17 cellular contexts compared by ENCODE assay signal in genomic region chr1:111734426-111734825, GRCh38. TPM values are rescaled to one million over a fixed set of nuclear protein-coding genes. Genes with fewer than 3 reads are reported as not detected.
A peak's percentile ranks its signal among the peaks of the same experiment; 100 is the strongest.
DNase-seq lines count a peak whose midpoint lies in the region; TF ChIP-seq lines count a peak whose summit lies in the region.
"Had no signal": no experiment of that assay in that cellular context is flagged by ENCODE, and none has a peak within 500 bp of the region (broad histone marks: within the 10 kb centered on the region; RNA-seq: fewer than 3 reads in every experiment).

No MANE protein-coding gene starts in this region.

- H3K9me3 Mint-ChIP-seq in activated CD4-positive, alpha-beta T cell treated with anti-CD3 and anti-CD28 coated beads, Interleukin-2, amount 10 ng/mL, durations not matched to agents 24 days and 14 days: no peaks in the 10 kb centered on the region

- TF ChIP-seq CTCF in RWPE1 (conservative IDR thresholded peaks at IDR 0.05; ENCODE audit: low read depth): no peak
- no peak for TF ChIP-seq CTCF in colonic mucosa (IDR thresholded peaks at IDR 0.05)

- CTCF ChIA-PET in RWPE1 (lab: Yijun Ruan, JAX): interaction anchor here (0.6 kb wide), 1 partner anchor 237 kb away, joined by 3 read pairs; no protein-coding TSS in a partner anchor

- H3K27me3 ChIP-seq in colonic mucosa (no peaks in the 10 kb centered on the region), muscle layer of duodenum (ENCODE audit: low read depth, low read length) (no peaks in the 10 kb centered on the region), subcutaneous abdominal adipose tissue (ENCODE audit: control insufficient read depth in 5 of 5, insufficient read depth in 4 of 5, low read length in 5 of 5) (no peaks in the 10 kb centered on the region)
- H3K27me3 ChIP-seq: adrenal gland had no signal

- no peak overlapping the region for H3K27ac Mint-ChIP-seq in activated CD4-positive, alpha-beta T cell treated with anti-CD3 and anti-CD28 coated beads, Interleukin-2, amount 10 ng/mL, durations not matched to agents 24 days and 14 days

- H3K27ac ChIP-seq in RWPE1: peak overlapping the region; percentile 59; the same call in 1 of the 2 replicates
- H3K27ac ChIP-seq in colonic mucosa: peak overlapping the region; percentile 29
- H3K27ac ChIP-seq in muscle layer of duodenum (ENCODE audit: low read length): peak overlapping the region; percentile 71
- H3K27ac ChIP-seq in subcutaneous abdominal adipose tissue (ENCODE audit: low read depth, low read length): peak overlapping the region; percentile 81
- H3K27ac ChIP-seq: PC-9, VCaP had no signal

- H3K9ac ChIP-seq in colonic mucosa (ENCODE audit: low read depth in 2 of 2, low read length in 2 of 2) (no peak overlapping the region), subcutaneous abdominal adipose tissue (ENCODE audit: low read length in 5 of 5) (peak overlapping the region in 1 of 5 donors; percentile 8)

- H3K36me3 ChIP-seq in colonic mucosa (no peaks in the 10 kb centered on the region), muscle layer of duodenum (ENCODE audit: control insufficient read depth in 1 of 2, insufficient read depth in 2 of 2, low read length in 2 of 2) (peaks cover 0 to 9% of the 10 kb centered on the region in 2 donors), subcutaneous abdominal adipose tissue (ENCODE audit: control insufficient read depth in 5 of 5, insufficient read depth in 5 of 5, low read length in 5 of 5) (peaks cover 0 to 7% (median 0%) of the 10 kb centered on the region in 5 donors)
- H3K36me3 ChIP-seq: adrenal gland, prostate gland had no signal

- DNase-seq in RWPE1 (ENCODE audit: low spot score) (no peak), colonic mucosa (no peak), SW 1271 (lab: John Stamatoyannopoulos, UW) (no peak), globus pallidus (ENCODE audit: low spot score) (no peak)
- DNase-seq in activated CD4-positive, alpha-beta T cell treated with anti-CD3 and anti-CD28 coated beads, Interleukin-2, amount 10 ng/mL, durations not matched to agents 24 days and 14 days: no peak
- DNase-seq: activated CD4-positive, alpha-beta T cell treated with anti-CD3 and anti-CD28 coated beads, Interleukin-2, amount 50 U/mL, for 1 hour; activated gamma-delta T cell treated with Interleukin-2 at 50 U/mL for 16 hours; COR-L47; midbrain; NCI-H2029 treated with DMSO at 0.1 percent for 48 hours; PC-9; T-helper 2 cell had no signal

- H3K36me3 Mint-ChIP-seq in activated CD4-positive, alpha-beta T cell treated with anti-CD3 and anti-CD28 coated beads, Interleukin-2, amount 10 ng/mL, durations not matched to agents 24 days and 14 days (ENCODE audit: low read depth): no peaks in the 10 kb centered on the region

- H3K27me3 Mint-ChIP-seq in activated CD4-positive, alpha-beta T cell treated with anti-CD3 and anti-CD28 coated beads, Interleukin-2, amount 10 ng/mL, durations not matched to agents 24 days and 14 days: peaks cover 15% of the 10 kb centered on the region

- H3K4me3 Mint-ChIP-seq in activated CD4-positive, alpha-beta T cell treated with anti-CD3 and anti-CD28 coated beads, Interleukin-2, amount 10 ng/mL, durations not matched to agents 24 days and 14 days: no peak overlapping the region

- H3K9me3 ChIP-seq in colonic mucosa (no peaks in the 10 kb centered on the region), muscle layer of duodenum (ENCODE audit: control insufficient read depth in 1 of 2, low read length in 2 of 2) (no peaks in the 10 kb centered on the region), subcutaneous abdominal adipose tissue (ENCODE audit: control insufficient read depth in 5 of 5, low read length in 5 of 5) (no peaks in the 10 kb centered on the region)
- H3K9me3 ChIP-seq: adrenal gland, prostate gland had no signal

- intact Hi-C loops in colonic mucosa (cut with DNase I): no loop called here
- intact Hi-C loops in activated CD4-positive, alpha-beta T cell treated with anti-CD3 and anti-CD28 coated beads, Interleukin-2, amount 10 ng/mL, durations not matched to agents 24 days and 14 days (cut with micrococcal nuclease): no loop called here

- peaks cover 5% of the 10 kb centered on the region for H3K4me1 ChIP-seq in colonic mucosa
- H3K4me1 ChIP-seq in muscle layer of duodenum (ENCODE audit: control insufficient read depth in 1 of 2, insufficient read depth in 2 of 2, low read length in 2 of 2): peaks cover 34 to 64% of the 10 kb centered on the region in 2 donors
- peaks cover 42 to 99% (median 92%) of the 10 kb centered on the region in 5 donors for H3K4me1 ChIP-seq in subcutaneous abdominal adipose tissue (ENCODE audit: control insufficient read depth in 5 of 5, insufficient read depth in 5 of 5, low read length in 5 of 5)
- H3K4me1 ChIP-seq: prostate gland had no signal

- H3K4me3 ChIP-seq in colonic mucosa (no peak overlapping the region), muscle layer of duodenum (ENCODE audit: low read depth in 1 of 2, low read length in 2 of 2) (no peak overlapping the region), subcutaneous abdominal adipose tissue (ENCODE audit: low read depth in 1 of 5, low read length in 5 of 5) (peak overlapping the region in 3 of 5 donors; percentile 7 to 43 (median 18))
- H3K4me3 ChIP-seq: adrenal gland, PC-9, prostate gland had no signal

- POLR2A ChIA-PET in RWPE1 (lab: Yijun Ruan, JAX; ENCODE audit: low non-redundant PET): no interaction called here

- peaks cover 20% of the 10 kb centered on the region for H3K4me1 Mint-ChIP-seq in activated CD4-positive, alpha-beta T cell treated with anti-CD3 and anti-CD28 coated beads, Interleukin-2, amount 10 ng/mL, durations not matched to agents 24 days and 14 days

RNA-seq across cellular contexts. Expression of gene INKA2, which starts 4.8 kb away (rescaled TPM):
- 1 to 10 TPM; 2.2 to 4.0 TPM for total RNA-seq in colonic mucosa
- total RNA-seq in activated CD4-positive, alpha-beta T cell treated with anti-CD3 and anti-CD28 coated beads, Interleukin-2, amount 10 ng/mL, durations not matched to agents 24 days and 14 days: 2.4 and 2.6 TPM in 2 replicates

RNA-seq across cellular contexts. Expression of gene DDX20, which starts 21.3 kb away (rescaled TPM):
- 10 to 100 TPM in 1 of 2 donors, 1 to 10 TPM in 1; 9.6 to 11.5 TPM for total RNA-seq in colonic mucosa
- 18.7 and 24.2 TPM in 2 replicates for total RNA-seq in activated CD4-positive, alpha-beta T cell treated with anti-CD3 and anti-CD28 coated beads, Interleukin-2, amount 10 ng/mL, durations not matched to agents 24 days and 14 days

Comparison
In these comparisons a context has a peak if more than half of its experiments do, and no peak if none do; other contexts are left out.
1. H3K27ac ChIP-seq: peak in every context shown above with its lines; median percentile 81 in subcutaneous abdominal adipose tissue; 71 in muscle layer of duodenum; 59 in RWPE1; 29 in colonic mucosa.
2. H3K4me3 ChIP-seq: peak in subcutaneous abdominal adipose tissue (3 of 5); none in colonic mucosa (single experiment) and muscle layer of duodenum (0 of 2).